13 cellular contexts compared by ENCODE assay signal in genomic region chr16:53922805-53923645, GRCh38.
A peak's percentile ranks its signal among the peaks of the same experiment; 100 is the strongest.
DNase-seq lines count a peak whose midpoint lies in the region; ATAC-seq and TF ChIP-seq lines count a peak whose summit lies in the region.
"Had no signal": no experiment of that assay in that cellular context is flagged by ENCODE, and none has a peak within 500 bp of the region (broad histone marks: within the 10 kb centered on the region; RNA-seq: fewer than 3 reads in every experiment).

No MANE protein-coding gene starts in this region.

- ATAC-seq in stimulated activated naive CD8-positive, alpha-beta T cell treated with anti-CD3 and anti-CD28 coated beads, Interleukin-15, amount 100 ng/mL, for 72 hours: peak; percentile 35
- no peak for ATAC-seq in stimulated activated naive CD8-positive, alpha-beta T cell treated with anti-CD3 and anti-CD28 coated beads, Interleukin-15, Interleukin-2, amounts not matched to agents 100 U/mL and 50 U/mL, for 24 hours
- ATAC-seq in psoas muscle: no peak
- no peak for ATAC-seq in HG03469 (IDR thresholded peaks at IDR 0.05; ENCODE audit: unreplicated experiment)
- ATAC-seq: stimulated activated memory B cell treated with anti-CD40 and anti-IgM and Interleukin-4, amounts not matched to agents 10 μg/mL and 1 μg/mL and 100 μg/mL, for 72 hours; T-cell had no signal

- H3K27ac Mint-ChIP-seq in stimulated activated naive CD8-positive, alpha-beta T cell treated with anti-CD3 and anti-CD28 coated beads, Interleukin-15, amount 100 ng/mL, for 72 hours: no peak overlapping the region
- H3K27ac Mint-ChIP-seq in endodermal cell: no peak overlapping the region
- H3K27ac Mint-ChIP-seq: stimulated activated memory B cell treated with anti-CD40 and anti-IgM and Interleukin-4, amounts not matched to agents 10 μg/mL and 1 μg/mL and 100 μg/mL, for 72 hours; T-cell had no signal

- peak overlapping the region in 1 of 2 donors; percentile 3 for H3K4me3 Mint-ChIP-seq in stimulated activated naive CD8-positive, alpha-beta T cell treated with anti-CD3 and anti-CD28 coated beads, Interleukin-15, amount 100 ng/mL, for 72 hours
- H3K4me3 Mint-ChIP-seq in endodermal cell: no peak overlapping the region
- H3K4me3 Mint-ChIP-seq: immature natural killer cell; stimulated activated memory B cell treated with anti-CD40 and anti-IgM and Interleukin-4, amounts not matched to agents 10 μg/mL and 1 μg/mL and 100 μg/mL, for 72 hours; T-cell had no signal

- no peaks in the 10 kb centered on the region for H3K9me3 ChIP-seq in endodermal cell (ENCODE audit: control insufficient read depth, low read length)
- no peaks in the 10 kb centered on the region for H3K9me3 ChIP-seq in psoas muscle
- H3K9me3 ChIP-seq in adrenal gland (replicated peaks in 1 of 3): no peaks in the 10 kb centered on the region

- H3K36me3 ChIP-seq in endodermal cell (ENCODE audit: control insufficient read depth, insufficient read depth, low read length) (no peaks in the 10 kb centered on the region), psoas muscle (ENCODE audit: insufficient read depth in 1 of 2, low read depth in 1 of 2) (no peaks in the 10 kb centered on the region), adrenal gland (replicated peaks in 1 of 2) (no peaks in the 10 kb centered on the region)

- H3K4me1 ChIP-seq in endodermal cell (ENCODE audit: control insufficient read depth, insufficient read depth, low read length): no peaks in the 10 kb centered on the region
- H3K4me1 ChIP-seq in psoas muscle: no peaks in the 10 kb centered on the region
- no peaks in the 10 kb centered on the region for H3K4me1 ChIP-seq in adrenal gland (replicated peaks in 1 of 2)

- H3K27ac ChIP-seq in endodermal cell (ENCODE audit: low read depth, low read length): peak overlapping the region; percentile 19
- no peak overlapping the region for H3K27ac ChIP-seq in psoas muscle
- H3K27ac ChIP-seq in adrenal gland: no peak overlapping the region

- H3K27me3 ChIP-seq in endodermal cell (ENCODE audit: control insufficient read depth, insufficient read depth, low read length, poor library complexity, severe bottlenecking) (no peaks in the 10 kb centered on the region), psoas muscle (ENCODE audit: insufficient read depth in 3 of 3, low read length in 2 of 3) (no peaks in the 10 kb centered on the region), adrenal gland (no peaks in the 10 kb centered on the region)

- no peaks in the 10 kb centered on the region for H3K9me3 Mint-ChIP-seq in stimulated activated naive CD8-positive, alpha-beta T cell treated with anti-CD3 and anti-CD28 coated beads, Interleukin-15, amount 100 ng/mL, for 72 hours
- H3K9me3 Mint-ChIP-seq in endodermal cell: no peaks in the 10 kb centered on the region
- H3K9me3 Mint-ChIP-seq: immature natural killer cell; stimulated activated memory B cell treated with anti-CD40 and anti-IgM and Interleukin-4, amounts not matched to agents 10 μg/mL and 1 μg/mL and 100 μg/mL, for 72 hours; T-cell had no signal

- intact Hi-C loops in psoas muscle (cut with DNase I): no loop called here
- intact Hi-C loops in adrenal gland (cut with DNase I): no loop called here

- no peaks in the 10 kb centered on the region for H3K27me3 Mint-ChIP-seq in stimulated activated naive CD8-positive, alpha-beta T cell treated with anti-CD3 and anti-CD28 coated beads, Interleukin-15, amount 100 ng/mL, for 72 hours
- no peaks in the 10 kb centered on the region for H3K27me3 Mint-ChIP-seq in endodermal cell (ENCODE audit: insufficient read depth)
- H3K27me3 Mint-ChIP-seq: stimulated activated memory B cell treated with anti-CD40 and anti-IgM and Interleukin-4, amounts not matched to agents 10 μg/mL and 1 μg/mL and 100 μg/mL, for 72 hours; T-cell had no signal

- 92% methylated on average over 9 to 10 of the region's 10 CpGs for WGBS in endodermal cell (ENCODE audit: insufficient coverage in 1 of 2, insufficient read length in 1 of 2), 2 experiments
- 68 to 72% (median 70%) methylated on average over 10 of the region's 10 CpGs for WGBS in psoas muscle, 3 donors
- 75 to 80% (median 79%) methylated on average over 10 of the region's 10 CpGs for WGBS in adrenal gland, 4 donors

- no peak for DNase-seq in stimulated activated naive CD8-positive, alpha-beta T cell treated with anti-CD3 and anti-CD28 coated beads, Interleukin-15, amount 100 ng/mL, for 72 hours
- DNase-seq in stimulated activated naive CD8-positive, alpha-beta T cell treated with anti-CD3 and anti-CD28 coated beads, Interleukin-15, Interleukin-2, amounts not matched to agents 100 U/mL and 50 U/mL, for 24 hours: no peak
- DNase-seq in NCI-H446 treated with DMSO at 0.1 percent for 48 hours (lab: John Stamatoyannopoulos, UW) (peak; percentile 81), endodermal cell (no peak), psoas muscle (no peak), adrenal gland (no peak)
- no peak for DNase-seq in NK-92 treated with Interleukin-12 subunit alpha and Interleukin-12 subunit beta, amount 100 ng/mL, for 24 hours (lab: John Stamatoyannopoulos, UW)
- DNase-seq: activated CD4-positive, alpha-beta T cell treated with anti-CD3 and anti-CD28 coated beads for 1 hour; cerebellar nuclear complex; immature natural killer cell; T-cell had no signal

- H3K9ac ChIP-seq in endodermal cell (ENCODE audit: extremely low read depth, low read length, poor library complexity, severe bottlenecking): no peak overlapping the region

- H3K4me3 ChIP-seq in endodermal cell (ENCODE audit: low read length) (no peak overlapping the region), psoas muscle (no peak overlapping the region), adrenal gland (no peak overlapping the region)

- H3K4me1 Mint-ChIP-seq in stimulated activated naive CD8-positive, alpha-beta T cell treated with anti-CD3 and anti-CD28 coated beads, Interleukin-15, amount 100 ng/mL, for 72 hours: peaks cover 16% of the 10 kb centered on the region
- H3K4me1 Mint-ChIP-seq in endodermal cell: peaks cover 21% of the 10 kb centered on the region
- H3K4me1 Mint-ChIP-seq: stimulated activated memory B cell treated with anti-CD40 and anti-IgM and Interleukin-4, amounts not matched to agents 10 μg/mL and 1 μg/mL and 100 μg/mL, for 72 hours had no signal

- no peaks in the 10 kb centered on the region for H3K36me3 Mint-ChIP-seq in endodermal cell (ENCODE audit: low read depth)
- H3K36me3 Mint-ChIP-seq: immature natural killer cell had no signal

- TF ChIP-seq POLR2A in adrenal gland (IDR thresholded peaks at IDR 0.05): no peak

- TF ChIP-seq CTCF in endodermal cell (conservative IDR thresholded peaks at IDR 0.05) (peak; percentile 11), psoas muscle (IDR thresholded peaks at IDR 0.05) (no peak), adrenal gland (IDR thresholded peaks at IDR 0.05) (no peak)
